Comparison of ENCODE assay signal across 20 cellular contexts in the genomic region with DNA sequence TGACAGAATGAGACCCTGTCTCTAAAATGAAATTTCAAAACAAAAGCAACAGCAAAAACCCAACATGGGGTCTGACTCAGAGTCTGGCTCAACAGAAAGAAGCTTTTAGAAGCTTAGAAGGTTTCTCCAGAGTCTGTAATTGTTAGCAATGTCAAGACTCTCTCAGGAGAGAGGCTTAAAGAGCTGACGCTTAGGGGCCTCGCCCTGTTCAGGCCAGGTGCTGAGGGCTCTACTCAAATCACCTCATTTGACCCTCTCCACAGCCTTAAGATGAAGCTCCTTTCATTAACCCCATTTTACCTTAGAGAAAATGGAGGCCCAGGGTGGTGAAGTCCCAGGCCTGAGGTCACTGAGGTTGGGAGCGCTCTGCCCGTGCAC. TPM values are rescaled to one million over a fixed set of nuclear protein-coding genes. Genes with fewer than 3 reads are reported as not detected.
"Had no signal": no experiment of that assay in that cellular context is flagged by ENCODE, and none has a peak within 500 bp of the region (broad histone marks: within the 10 kb centered on the region; RNA-seq: fewer than 3 reads in every experiment).

No MANE protein-coding gene starts in this region.

- H3K4me2 ChIP-seq: smooth muscle cell had no signal

- DNase-seq: effector memory CD8-positive, alpha-beta T cell; gastrocnemius medialis; heart right ventricle; hypothalamus; kidney glomerular epithelial cell; nucleus accumbens; stimulated activated CD4-positive, alpha-beta T cell treated with anti-CD3 and anti-CD28 coated beads, Interleukin-2, amount 100 ng/mL, for 48 hours; stimulated activated CD8-positive, alpha-beta memory T cell treated with anti-CD3 and anti-CD28 coated beads, Interleukin-4, amount 100 ng/mL, for 48 hours; stimulated activated naive CD8-positive, alpha-beta T cell treated with anti-CD3 and anti-CD28 coated beads, Interleukin-15, Interleukin-2, amounts not matched to agents 100 U/mL and 50 U/mL, for 24 hours had no signal

- H3K27ac ChIP-seq: epithelial cell of prostate, esophagus muscularis mucosa, gastrocnemius medialis, heart right ventricle, pancreas, tibial artery, vagina had no signal

- ATAC-seq: effector memory CD8-positive, alpha-beta T cell; gastrocnemius medialis; natural killer cell; pancreas; right cardiac atrium; stimulated activated effector memory CD8-positive, alpha-beta T cell treated with anti-CD3 and anti-CD28 coated beads, Interleukin-12 subunit alpha, Interleukin-12 subunit beta, amount 100 ng/mL, for 72 hours; stimulated activated naive CD8-positive, alpha-beta T cell treated with anti-CD3 and anti-CD28 coated beads, Interleukin-15, Interleukin-2, amounts not matched to agents 100 U/mL and 50 U/mL, for 24 hours had no signal

- H3K9me3 ChIP-seq: esophagus muscularis mucosa, gastrocnemius medialis, heart right ventricle, pancreas, tibial artery, upper lobe of left lung, vagina had no signal

- H3K36me3 ChIP-seq: esophagus muscularis mucosa, gastrocnemius medialis, heart right ventricle, pancreas, tibial artery, upper lobe of left lung, vagina had no signal

- H3K27me3 ChIP-seq: esophagus muscularis mucosa, gastrocnemius medialis, pancreas, upper lobe of left lung, vagina had no signal

- FAIRE-seq: islet of Langerhans, pancreas had no signal

- H3K4me1 ChIP-seq: gastrocnemius medialis, pancreas, vagina had no signal

- H3K4me3 ChIP-seq: esophagus muscularis mucosa, gastrocnemius medialis, heart right ventricle, pancreas, smooth muscle cell, tibial artery, upper lobe of left lung, vagina had no signal

RNA-seq across cellular contexts. Expression of gene KIF17, which starts 5.3 kb away (rescaled TPM):
- total RNA-seq: natural killer cell had no signal

RNA-seq across cellular contexts. Expression of gene SH2D5, which starts 9.4 kb away (rescaled TPM):
- total RNA-seq: natural killer cell, vagina had no signal
- polyA plus RNA-seq: smooth muscle cell had no signal
